ENCODE assay signal across 19 cellular contexts in genomic region chr4:57159866-57160265, GRCh38. TPM values are rescaled to one million over a fixed set of nuclear protein-coding genes. Genes with fewer than 3 reads are reported as not detected.
"Had no signal": no experiment of that assay in that cellular context is flagged by ENCODE, and none has a peak within 500 bp of the region (broad histone marks: within the 10 kb centered on the region; RNA-seq: fewer than 3 reads in every experiment).

No MANE protein-coding gene starts in this region.

- H3K27me3 ChIP-seq: body of pancreas, thyroid gland had no signal

- H3K4me3 ChIP-seq: body of pancreas, lower lobe of right lung, thyroid gland had no signal

- H3K4me3 Mint-ChIP-seq: activated CD4-positive, alpha-beta T cell treated with anti-CD3 and anti-CD28 coated beads, Interleukin-2, amount 10 ng/mL, durations not matched to agents 24 days and 14 days; activated CD8-positive, alpha-beta T cell treated with anti-CD3 and anti-CD28 coated beads for 36 hours; activated naive CD8-positive, alpha-beta T cell treated with anti-CD3 and anti-CD28 coated beads for 36 hours; activated T-helper 17 cell treated with anti-CD3 and anti-CD28 coated beads, Interleukin-2, amount 50 U/mL, for 72 hours; mesothelial cell of epicardium; T-cell had no signal

- H3K4me1 Mint-ChIP-seq: activated T-helper 17 cell treated with anti-CD3 and anti-CD28 coated beads, Interleukin-2, amount 50 U/mL, for 72 hours had no signal

- H3K36me3 Mint-ChIP-seq: activated naive CD8-positive, alpha-beta T cell treated with anti-CD3 and anti-CD28 coated beads for 36 hours; T-cell had no signal

- H3K27ac Mint-ChIP-seq: activated CD4-positive, alpha-beta T cell treated with anti-CD3 and anti-CD28 coated beads, Interleukin-2, amount 10 ng/mL, durations not matched to agents 24 days and 14 days; activated CD8-positive, alpha-beta T cell treated with anti-CD3 and anti-CD28 coated beads for 36 hours; activated naive CD8-positive, alpha-beta T cell treated with anti-CD3 and anti-CD28 coated beads for 36 hours; activated T-helper 17 cell treated with anti-CD3 and anti-CD28 coated beads, Interleukin-2, amount 50 U/mL, for 72 hours; mesothelial cell of epicardium; T-cell had no signal

- H3K36me3 ChIP-seq: lower lobe of right lung, thyroid gland had no signal

- H3K27ac ChIP-seq: body of pancreas, foreskin keratinocyte, lower lobe of right lung, thyroid gland had no signal

- H3K9me3 Mint-ChIP-seq: activated CD4-positive, alpha-beta T cell treated with anti-CD3 and anti-CD28 coated beads, Interleukin-2, amount 10 ng/mL, durations not matched to agents 24 days and 14 days; activated CD8-positive, alpha-beta T cell treated with anti-CD3 and anti-CD28 coated beads for 36 hours; activated naive CD8-positive, alpha-beta T cell treated with anti-CD3 and anti-CD28 coated beads for 36 hours; activated T-helper 17 cell treated with anti-CD3 and anti-CD28 coated beads, Interleukin-2, amount 50 U/mL, for 72 hours; T-cell had no signal

- H3K9me3 ChIP-seq: body of pancreas, lower lobe of right lung, thyroid gland had no signal

- ATAC-seq: activated CD8-positive, alpha-beta T cell treated with anti-CD3 and anti-CD28 coated beads for 36 hours; activated T-helper 17 cell treated with anti-CD3 and anti-CD28 coated beads, Interleukin-2, amount 50 U/mL, for 72 hours; body of pancreas; foreskin keratinocyte; lower lobe of right lung; T-cell had no signal

- DNase-seq: activated CD4-positive, alpha-beta T cell treated with anti-CD3 and anti-CD28 coated beads, Interleukin-2, amount 10 ng/mL, durations not matched to agents 24 days and 14 days; activated CD8-positive, alpha-beta T cell treated with anti-CD3 and anti-CD28 coated beads for 36 hours; activated naive CD4-positive, alpha-beta T cell; activated naive CD8-positive, alpha-beta T cell treated with anti-CD3 and anti-CD28 coated beads for 36 hours; activated T-cell treated with anti-CD3 and anti-CD28 coated beads, Interleukin-2, amount 50 U/mL, for 1 hour; amygdala; body of pancreas; cortex of kidney; glutamatergic neuron; hippocampal formation; lower lobe of right lung; retina; stimulated activated CD4-positive, alpha-beta T cell treated with anti-CD3 and anti-CD28 coated beads, Interleukin-2, amount 100 ng/mL, for 24 hours; stimulated activated naive CD4-positive, alpha-beta T cell treated with Interleukin-2 at 50 U/mL for 16 hours; T-cell; thyroid gland had no signal

RNA-seq across cellular contexts. Expression of gene IGFBP7, which starts 49.7 kb away (rescaled TPM):
- total RNA-seq: activated CD4-positive, alpha-beta T cell treated with anti-CD3 and anti-CD28 coated beads, Interleukin-2, amount 10 ng/mL, durations not matched to agents 24 days and 14 days; activated CD8-positive, alpha-beta T cell treated with anti-CD3 and anti-CD28 coated beads for 36 hours; activated naive CD8-positive, alpha-beta T cell treated with anti-CD3 and anti-CD28 coated beads for 36 hours; activated T-helper 17 cell treated with anti-CD3 and anti-CD28 coated beads, Interleukin-2, amount 50 U/mL, for 72 hours had no signal
